In the genomic region with DNA sequence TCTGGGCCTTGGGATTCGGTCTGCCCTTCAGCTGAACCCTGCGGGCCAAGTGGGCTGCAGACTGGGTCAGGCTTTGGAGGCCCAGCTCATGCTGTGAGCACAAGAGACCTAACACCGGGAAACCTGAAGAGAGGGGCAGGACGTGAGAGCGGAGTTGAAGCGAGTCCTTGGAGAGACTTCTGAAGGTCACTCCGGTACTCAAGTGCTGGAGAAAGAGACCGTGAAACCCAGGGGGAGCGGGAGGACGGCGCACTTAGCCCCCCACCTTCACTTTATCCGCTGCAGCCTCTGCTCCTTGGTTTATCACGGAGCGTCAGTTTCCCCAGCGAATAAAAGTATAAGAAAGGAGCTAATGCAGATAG, we compare ENCODE assay signal across 1 cellular context.
TF ChIP-seq lines count a peak whose summit lies in the region.

No MANE protein-coding gene starts in this region.

TF ChIP-seq in HepG2, 621 proteins besides CTCF, POLR2A, EP300 and RAD21 (continues in another document):
- TF ChIP-seq MEF2D (CRISPR knock-in tag; IDR thresholded peaks at IDR 0.05) (0 out of 2 replicates have a peak, but pooled peaks have one; percentile 6), CHD4 (IDR thresholded peaks at IDR 0.05; ENCODE audit: borderline replicate concordance, low read length) (no peak), FOXA3 (CRISPR knock-in tag; IDR thresholded peaks at IDR 0.05) (no peak), ZFP36 (IDR thresholded peaks at IDR 0.05; ENCODE audit: borderline replicate concordance, low read depth, low read length, partially characterized antibody) (no peak), ZNF790 (CRISPR knock-in tag; IDR thresholded peaks at IDR 0.05; ENCODE audit: borderline replicate concordance) (no peak), NCOA1 (CRISPR knock-in tag; IDR thresholded peaks at IDR 0.05) (no peak), MEIS1 (CRISPR knock-in tag; IDR thresholded peaks at IDR 0.05; ENCODE audit: borderline replicate concordance) (no peak), SKI (IDR thresholded peaks at IDR 0.05; ENCODE audit: partially characterized antibody) (no peak), ZNF83 (CRISPR knock-in tag; IDR thresholded peaks at IDR 0.05; ENCODE audit: borderline replicate concordance) (0 out of 2 replicates have a peak, but pooled peaks have one; percentile 52), PPARG (CRISPR knock-in tag; conservative IDR thresholded peaks at IDR 0.05) (no peak), ATAD3A (CRISPR knock-in tag; IDR thresholded peaks at IDR 0.05) (peak; percentile 73; the same call in 1 of the 2 replicates), NFYB (CRISPR knock-in tag; IDR thresholded peaks at IDR 0.05) (no peak), FIP1L1 (IDR thresholded peaks at IDR 0.05; ENCODE audit: borderline replicate concordance, insufficient read depth, low read depth, low read length) (no peak), ZNF430 (CRISPR knock-in tag; IDR thresholded peaks at IDR 0.05) (no peak), ZNF720 (CRISPR knock-in tag; IDR thresholded peaks at IDR 0.05) (0 out of 2 replicates have a peak, but pooled peaks have one; percentile 12), ERF (CRISPR knock-in tag; IDR thresholded peaks at IDR 0.05) (no peak), GFI1 (CRISPR knock-in tag; IDR thresholded peaks at IDR 0.05; ENCODE audit: borderline replicate concordance) (no peak), RAD51 (IDR thresholded peaks at IDR 0.05; ENCODE audit: borderline replicate concordance) (no peak), NFIB (CRISPR knock-in tag; IDR thresholded peaks at IDR 0.05; ENCODE audit: borderline replicate concordance) (no peak), CBFB (CRISPR knock-in tag; IDR thresholded peaks at IDR 0.05) (peak; percentile 11; the same call in 1 of the 2 replicates), RBFOX2 (IDR thresholded peaks at IDR 0.05; ENCODE audit: low read depth, low read length) (peak; percentile 6; the same call in 1 of the 2 replicates), MTF2 (CRISPR knock-in tag; IDR thresholded peaks at IDR 0.05; ENCODE audit: borderline replicate concordance) (no peak), ZNF605 (CRISPR knock-in tag; IDR thresholded peaks at IDR 0.05) (no peak), FOSL2 (CRISPR knock-in tag; IDR thresholded peaks at IDR 0.05) (no peak), ZNF616 (CRISPR knock-in tag; IDR thresholded peaks at IDR 0.05; ENCODE audit: low read depth) (peak; percentile 89), ZKSCAN8 (CRISPR knock-in tag; IDR thresholded peaks at IDR 0.05; ENCODE audit: borderline replicate concordance) (no peak), ATRX (CRISPR knock-in tag; IDR thresholded peaks at IDR 0.05; ENCODE audit: borderline replicate concordance) (no peak), CREB1 (IDR thresholded peaks at IDR 0.05) (no peak), CREB1 (CRISPR knock-in tag; IDR thresholded peaks at IDR 0.05) (no peak), ZNF543 (CRISPR knock-in tag; IDR thresholded peaks at IDR 0.05) (no peak), ZSCAN12 (CRISPR knock-in tag; IDR thresholded peaks at IDR 0.05) (no peak), U2AF2 (IDR thresholded peaks at IDR 0.05; ENCODE audit: low read depth, low read length) (0 out of 2 replicates have a peak, but pooled peaks have one; percentile 21), IKZF4 (CRISPR knock-in tag; IDR thresholded peaks at IDR 0.05; ENCODE audit: borderline replicate concordance, low read depth, not compliant biosample characterization) (peak; percentile 8), EEA1 (CRISPR knock-in tag; IDR thresholded peaks at IDR 0.05; ENCODE audit: borderline replicate concordance) (peak; percentile 15; the same call in 1 of the 2 replicates), ZNF350 (CRISPR knock-in tag; IDR thresholded peaks at IDR 0.05; ENCODE audit: borderline replicate concordance, low read depth) (peak; percentile 21; the same call in 1 of the 2 replicates), ZC3H4 (CRISPR knock-in tag; IDR thresholded peaks at IDR 0.05; ENCODE audit: borderline replicate concordance) (0 out of 2 replicates have a peak, but pooled peaks have one; percentile 78)
- TF ChIP-seq, protein P1, sequence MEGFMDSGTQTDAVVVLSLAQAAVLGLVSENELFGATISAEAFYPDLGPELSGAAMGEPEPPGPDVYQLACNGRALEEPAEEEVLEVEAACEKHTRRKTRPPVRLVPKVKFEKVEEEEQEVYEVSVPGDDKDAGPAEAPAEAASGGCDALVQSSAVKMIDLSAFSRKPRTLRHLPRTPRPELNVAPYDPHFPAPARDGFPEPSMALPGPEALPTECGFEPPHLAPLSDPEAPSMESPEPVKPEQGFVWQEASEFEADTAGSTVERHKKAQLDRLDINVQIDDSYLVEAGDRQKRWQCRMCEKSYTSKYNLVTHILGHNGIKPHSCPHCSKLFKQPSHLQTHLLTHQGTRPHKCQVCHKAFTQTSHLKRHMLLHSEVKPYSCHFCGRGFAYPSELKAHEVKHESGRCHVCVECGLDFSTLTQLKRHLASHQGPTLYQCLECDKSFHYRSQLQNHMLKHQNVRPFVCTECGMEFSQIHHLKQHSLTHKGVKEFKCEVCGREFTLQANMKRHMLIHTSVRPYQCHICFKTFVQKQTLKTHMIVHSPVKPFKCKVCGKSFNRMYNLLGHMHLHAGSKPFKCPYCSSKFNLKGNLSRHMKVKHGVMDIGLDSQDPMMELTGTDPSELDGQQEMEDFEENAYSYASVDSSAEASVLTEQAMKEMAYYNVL (CRISPR knock-in tag; IDR thresholded peaks at IDR 0.05; ENCODE audit: borderline replicate concordance), result no peak
- TF ChIP-seq, protein P2, sequence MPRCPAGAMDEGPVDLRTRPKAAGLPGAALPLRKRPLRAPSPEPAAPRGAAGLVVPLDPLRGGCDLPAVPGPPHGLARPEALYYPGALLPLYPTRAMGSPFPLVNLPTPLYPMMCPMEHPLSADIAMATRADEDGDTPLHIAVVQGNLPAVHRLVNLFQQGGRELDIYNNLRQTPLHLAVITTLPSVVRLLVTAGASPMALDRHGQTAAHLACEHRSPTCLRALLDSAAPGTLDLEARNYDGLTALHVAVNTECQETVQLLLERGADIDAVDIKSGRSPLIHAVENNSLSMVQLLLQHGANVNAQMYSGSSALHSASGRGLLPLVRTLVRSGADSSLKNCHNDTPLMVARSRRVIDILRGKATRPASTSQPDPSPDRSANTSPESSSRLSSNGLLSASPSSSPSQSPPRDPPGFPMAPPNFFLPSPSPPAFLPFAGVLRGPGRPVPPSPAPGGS (CRISPR knock-in tag; IDR thresholded peaks at IDR 0.05), result 0 out of 2 replicates have a peak, but pooled peaks have one; percentile 2
- TF ChIP-seq, protein P3, sequence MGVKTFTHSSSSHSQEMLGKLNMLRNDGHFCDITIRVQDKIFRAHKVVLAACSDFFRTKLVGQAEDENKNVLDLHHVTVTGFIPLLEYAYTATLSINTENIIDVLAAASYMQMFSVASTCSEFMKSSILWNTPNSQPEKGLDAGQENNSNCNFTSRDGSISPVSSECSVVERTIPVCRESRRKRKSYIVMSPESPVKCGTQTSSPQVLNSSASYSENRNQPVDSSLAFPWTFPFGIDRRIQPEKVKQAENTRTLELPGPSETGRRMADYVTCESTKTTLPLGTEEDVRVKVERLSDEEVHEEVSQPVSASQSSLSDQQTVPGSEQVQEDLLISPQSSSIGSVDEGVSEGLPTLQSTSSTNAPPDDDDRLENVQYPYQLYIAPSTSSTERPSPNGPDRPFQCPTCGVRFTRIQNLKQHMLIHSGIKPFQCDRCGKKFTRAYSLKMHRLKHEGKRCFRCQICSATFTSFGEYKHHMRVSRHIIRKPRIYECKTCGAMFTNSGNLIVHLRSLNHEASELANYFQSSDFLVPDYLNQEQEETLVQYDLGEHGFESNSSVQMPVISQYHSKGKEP (CRISPR knock-in tag; IDR thresholded peaks at IDR 0.05), result no peak; the same call in 1 of the 2 replicates
- TF ChIP-seq, protein P4, sequence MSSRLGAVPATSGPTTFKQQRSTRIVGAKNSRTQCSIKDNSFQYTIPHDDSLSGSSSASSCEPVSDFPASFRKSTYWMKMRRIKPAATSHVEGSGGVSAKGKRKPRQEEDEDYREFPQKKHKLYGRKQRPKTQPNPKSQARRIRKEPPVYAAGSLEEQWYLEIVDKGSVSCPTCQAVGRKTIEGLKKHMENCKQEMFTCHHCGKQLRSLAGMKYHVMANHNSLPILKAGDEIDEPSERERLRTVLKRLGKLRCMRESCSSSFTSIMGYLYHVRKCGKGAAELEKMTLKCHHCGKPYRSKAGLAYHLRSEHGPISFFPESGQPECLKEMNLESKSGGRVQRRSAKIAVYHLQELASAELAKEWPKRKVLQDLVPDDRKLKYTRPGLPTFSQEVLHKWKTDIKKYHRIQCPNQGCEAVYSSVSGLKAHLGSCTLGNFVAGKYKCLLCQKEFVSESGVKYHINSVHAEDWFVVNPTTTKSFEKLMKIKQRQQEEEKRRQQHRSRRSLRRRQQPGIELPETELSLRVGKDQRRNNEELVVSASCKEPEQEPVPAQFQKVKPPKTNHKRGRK (CRISPR knock-in tag; IDR thresholded peaks at IDR 0.05), result 0 out of 2 replicates have a peak, but pooled peaks have one; percentile 52
- TF ChIP-seq, protein P5, sequence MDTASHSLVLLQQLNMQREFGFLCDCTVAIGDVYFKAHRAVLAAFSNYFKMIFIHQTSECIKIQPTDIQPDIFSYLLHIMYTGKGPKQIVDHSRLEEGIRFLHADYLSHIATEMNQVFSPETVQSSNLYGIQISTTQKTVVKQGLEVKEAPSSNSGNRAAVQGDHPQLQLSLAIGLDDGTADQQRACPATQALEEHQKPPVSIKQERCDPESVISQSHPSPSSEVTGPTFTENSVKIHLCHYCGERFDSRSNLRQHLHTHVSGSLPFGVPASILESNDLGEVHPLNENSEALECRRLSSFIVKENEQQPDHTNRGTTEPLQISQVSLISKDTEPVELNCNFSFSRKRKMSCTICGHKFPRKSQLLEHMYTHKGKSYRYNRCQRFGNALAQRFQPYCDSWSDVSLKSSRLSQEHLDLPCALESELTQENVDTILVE (CRISPR knock-in tag; IDR thresholded peaks at IDR 0.05), result no peak
- TF ChIP-seq, protein P6, sequence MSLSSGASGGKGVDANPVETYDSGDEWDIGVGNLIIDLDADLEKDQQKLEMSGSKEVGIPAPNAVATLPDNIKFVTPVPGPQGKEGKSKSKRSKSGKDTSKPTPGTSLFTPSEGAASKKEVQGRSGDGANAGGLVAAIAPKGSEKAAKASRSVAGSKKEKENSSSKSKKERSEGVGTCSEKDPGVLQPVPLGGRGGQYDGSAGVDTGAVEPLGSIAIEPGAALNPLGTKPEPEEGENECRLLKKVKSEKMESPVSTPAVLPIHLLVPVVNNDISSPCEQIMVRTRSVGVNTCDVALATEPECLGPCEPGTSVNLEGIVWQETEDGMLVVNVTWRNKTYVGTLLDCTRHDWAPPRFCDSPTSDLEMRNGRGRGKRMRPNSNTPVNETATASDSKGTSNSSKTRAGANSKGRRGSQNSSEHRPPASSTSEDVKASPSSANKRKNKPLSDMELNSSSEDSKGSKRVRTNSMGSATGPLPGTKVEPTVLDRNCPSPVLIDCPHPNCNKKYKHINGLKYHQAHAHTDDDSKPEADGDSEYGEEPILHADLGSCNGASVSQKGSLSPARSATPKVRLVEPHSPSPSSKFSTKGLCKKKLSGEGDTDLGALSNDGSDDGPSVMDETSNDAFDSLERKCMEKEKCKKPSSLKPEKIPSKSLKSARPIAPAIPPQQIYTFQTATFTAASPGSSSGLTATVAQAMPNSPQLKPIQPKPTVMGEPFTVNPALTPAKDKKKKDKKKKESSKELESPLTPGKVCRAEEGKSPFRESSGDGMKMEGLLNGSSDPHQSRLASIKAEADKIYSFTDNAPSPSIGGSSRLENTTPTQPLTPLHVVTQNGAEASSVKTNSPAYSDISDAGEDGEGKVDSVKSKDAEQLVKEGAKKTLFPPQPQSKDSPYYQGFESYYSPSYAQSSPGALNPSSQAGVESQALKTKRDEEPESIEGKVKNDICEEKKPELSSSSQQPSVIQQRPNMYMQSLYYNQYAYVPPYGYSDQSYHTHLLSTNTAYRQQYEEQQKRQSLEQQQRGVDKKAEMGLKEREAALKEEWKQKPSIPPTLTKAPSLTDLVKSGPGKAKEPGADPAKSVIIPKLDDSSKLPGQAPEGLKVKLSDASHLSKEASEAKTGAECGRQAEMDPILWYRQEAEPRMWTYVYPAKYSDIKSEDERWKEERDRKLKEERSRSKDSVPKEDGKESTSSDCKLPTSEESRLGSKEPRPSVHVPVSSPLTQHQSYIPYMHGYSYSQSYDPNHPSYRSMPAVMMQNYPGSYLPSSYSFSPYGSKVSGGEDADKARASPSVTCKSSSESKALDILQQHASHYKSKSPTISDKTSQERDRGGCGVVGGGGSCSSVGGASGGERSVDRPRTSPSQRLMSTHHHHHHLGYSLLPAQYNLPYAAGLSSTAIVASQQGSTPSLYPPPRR (CRISPR knock-in tag; IDR thresholded peaks at IDR 0.05; ENCODE audit: borderline replicate concordance), result no peak
- TF ChIP-seq, protein P7, sequence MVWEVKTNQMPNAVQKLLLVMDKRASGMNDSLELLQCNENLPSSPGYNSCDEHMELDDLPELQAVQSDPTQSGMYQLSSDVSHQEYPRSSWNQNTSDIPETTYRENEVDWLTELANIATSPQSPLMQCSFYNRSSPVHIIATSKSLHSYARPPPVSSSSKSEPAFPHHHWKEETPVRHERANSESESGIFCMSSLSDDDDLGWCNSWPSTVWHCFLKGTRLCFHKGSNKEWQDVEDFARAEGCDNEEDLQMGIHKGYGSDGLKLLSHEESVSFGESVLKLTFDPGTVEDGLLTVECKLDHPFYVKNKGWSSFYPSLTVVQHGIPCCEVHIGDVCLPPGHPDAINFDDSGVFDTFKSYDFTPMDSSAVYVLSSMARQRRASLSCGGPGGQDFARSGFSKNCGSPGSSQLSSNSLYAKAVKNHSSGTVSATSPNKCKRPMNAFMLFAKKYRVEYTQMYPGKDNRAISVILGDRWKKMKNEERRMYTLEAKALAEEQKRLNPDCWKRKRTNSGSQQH (CRISPR knock-in tag; IDR thresholded peaks at IDR 0.05; ENCODE audit: low read depth), result no peak
- TF ChIP-seq, protein P8, sequence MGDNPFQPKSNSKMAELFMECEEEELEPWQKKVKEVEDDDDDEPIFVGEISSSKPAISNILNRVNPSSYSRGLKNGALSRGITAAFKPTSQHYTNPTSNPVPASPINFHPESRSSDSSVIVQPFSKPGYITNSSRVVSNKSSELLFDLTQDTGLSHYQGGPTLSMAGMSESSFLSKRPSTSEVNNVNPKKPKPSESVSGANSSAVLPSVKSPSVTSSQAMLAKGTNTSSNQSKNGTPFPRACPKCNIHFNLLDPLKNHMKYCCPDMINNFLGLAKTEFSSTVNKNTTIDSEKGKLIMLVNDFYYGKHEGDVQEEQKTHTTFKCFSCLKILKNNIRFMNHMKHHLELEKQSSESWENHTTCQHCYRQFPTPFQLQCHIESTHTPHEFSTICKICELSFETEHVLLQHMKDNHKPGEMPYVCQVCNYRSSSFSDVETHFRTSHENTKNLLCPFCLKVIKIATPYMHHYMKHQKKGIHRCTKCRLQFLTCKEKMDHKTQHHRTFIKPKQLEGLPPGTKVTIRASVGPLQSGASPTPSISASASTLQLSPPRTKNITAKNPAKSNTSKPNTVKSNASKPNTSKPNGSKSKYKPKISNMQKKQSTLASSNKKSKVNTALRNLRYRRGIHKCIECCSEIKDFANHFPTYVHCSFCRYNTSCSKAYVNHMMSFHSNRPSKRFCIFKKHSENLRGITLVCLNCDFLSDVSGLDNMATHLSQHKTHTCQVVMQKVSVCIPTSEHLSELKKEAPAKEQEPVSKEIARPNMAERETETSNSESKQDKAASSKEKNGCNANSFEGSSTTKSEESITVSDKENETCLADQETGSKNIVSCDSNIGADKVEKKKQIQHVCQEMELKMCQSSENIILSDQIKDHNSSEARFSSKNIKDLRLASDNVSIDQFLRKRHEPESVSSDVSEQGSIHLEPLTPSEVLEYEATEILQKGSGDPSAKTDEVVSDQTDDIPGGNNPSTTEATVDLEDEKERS (CRISPR knock-in tag; IDR thresholded peaks at IDR 0.05), result no peak
